Comparison of ENCODE assay signal across 8 cellular contexts in genomic region chrX:154714925-154715324, GRCh38. TPM values are rescaled to one million over a fixed set of nuclear protein-coding genes. Genes with fewer than 3 reads are reported as not detected.
DNase-seq lines count a peak whose midpoint lies in the region; ATAC-seq, FAIRE-seq and TF ChIP-seq lines count a peak whose summit lies in the region.

No MANE protein-coding gene starts in this region.

- H3K27me3 ChIP-seq in Panc1 (ENCODE audit: control insufficient read depth, insufficient read depth, low read length) (no peaks in the 10 kb centered on the region), body of pancreas (no peaks in the 10 kb centered on the region), suprapubic skin (no peaks in the 10 kb centered on the region)

- no peaks in the 10 kb centered on the region for H3K9me3 ChIP-seq in Panc1 (ENCODE audit: control insufficient read depth, insufficient read depth, low read depth, low read length)
- H3K9me3 ChIP-seq in body of pancreas = no peaks in the 10 kb centered on the region
- H3K9me3 ChIP-seq in kidney (ENCODE audit: control insufficient read depth in 1 of 2, low read length in 2 of 2) = no peaks in the 10 kb centered on the region
- no peaks in the 10 kb centered on the region for H3K9me3 ChIP-seq in suprapubic skin

- no peak for TF ChIP-seq EP300 in suprapubic skin (IDR thresholded peaks at IDR 0.05)

- H3K4me1 ChIP-seq in Panc1 (ENCODE audit: control insufficient read depth, insufficient read depth, low read length) = peaks cover 10% of the 10 kb centered on the region
- no peaks in the 10 kb centered on the region for H3K4me1 ChIP-seq in body of pancreas
- no peaks in the 10 kb centered on the region for H3K4me1 ChIP-seq in kidney (ENCODE audit: control insufficient read depth in 1 of 2, insufficient read depth in 1 of 2, low read depth in 1 of 2, low read length in 2 of 2)
- no peaks in the 10 kb centered on the region for H3K4me1 ChIP-seq in suprapubic skin

- no TSS peak for BruUV-seq in Panc1 (replicated peaks; lab: Mats Ljungman, UMichigan)

- H3K27ac ChIP-seq in Panc1 (ENCODE audit: low read length) (no peak overlapping the region), body of pancreas (no peak overlapping the region), kidney (ENCODE audit: low read depth in 2 of 2, low read length in 2 of 2) (no peak overlapping the region), suprapubic skin (no peak overlapping the region)

- FAIRE-seq in kidney (lab: Jason Lieb, UNC) = peak; percentile 96

- TF ChIP-seq CTCF in Panc1 (IDR thresholded peaks at IDR 0.05) (peak; percentile 77), body of pancreas (IDR thresholded peaks at IDR 0.05) (peak; percentile 40 to 75 (median 58)), kidney (IDR thresholded peaks at IDR 0.05; ENCODE audit: borderline replicate concordance, extremely low read depth, insufficient read depth) (peak; percentile 68), suprapubic skin (IDR thresholded peaks at IDR 0.05) (peak; percentile 51 to 63)

- peak; percentile 32 for ATAC-seq in HG03097 (IDR thresholded peaks at IDR 0.05; ENCODE audit: low FRiP score, unreplicated experiment)
- ATAC-seq in Panc1 = peak; percentile 91
- ATAC-seq in body of pancreas = peak; percentile 56
- no peak for ATAC-seq in HG02884 (IDR thresholded peaks at IDR 0.05; ENCODE audit: unreplicated experiment)

- in situ Hi-C loops in Panc1 (cut with HindIII; ENCODE audit: low pct_unique_long_range_greater_than_20kb, low sequenced_read_pairs) = loop anchor here (5.0 kb wide), 1 partner anchor 38 kb away; no protein-coding TSS in a partner anchor

- DNase-seq in activated T-cell treated with anti-CD3 and anti-CD28 coated beads for 24 hours (ENCODE audit: low read depth) = peak; percentile 38
- no peak for DNase-seq in activated T-cell treated with anti-CD3 and anti-CD28 coated beads, Interleukin-2, amount 50 U/mL, for 1 hour
- DNase-seq in Panc1 (ENCODE audit: low read depth, low spot score) = no peak
- peak; percentile 35 to 56 (median 44) for DNase-seq in body of pancreas
- DNase-seq in kidney = no peak
- no peak for DNase-seq in suprapubic skin (ENCODE audit: low spot score in 2 of 2)

- POLR2A ChIA-PET in Panc1 (lab: Charles Lee) = no interaction called here

- no peaks in the 10 kb centered on the region for H3K36me3 ChIP-seq in Panc1 (ENCODE audit: control insufficient read depth, insufficient read depth, low read length)
- H3K36me3 ChIP-seq in body of pancreas (replicated peaks in 1 of 2; ENCODE audit: insufficient read depth in 1 of 2, low read depth in 2 of 2) = no peaks in the 10 kb centered on the region
- no peaks in the 10 kb centered on the region for H3K36me3 ChIP-seq in kidney (ENCODE audit: control insufficient read depth in 1 of 2, insufficient read depth in 2 of 2, low read length in 2 of 2)
- no peaks in the 10 kb centered on the region for H3K36me3 ChIP-seq in suprapubic skin

- H3K9ac ChIP-seq in kidney (ENCODE audit: low read length in 2 of 2) = no peak overlapping the region

- 0 to 3% methylated on average over 2 of the region's 2 CpGs for WGBS in body of pancreas, 2 donors
- WGBS in suprapubic skin = 2% methylated on average over 2 of the region's 2 CpGs

- CTCF ChIA-PET in Panc1 (lab: Charles Lee) = no interaction called here

- TF ChIP-seq POLR2A in body of pancreas (IDR thresholded peaks at IDR 0.05) (no peak), suprapubic skin (IDR thresholded peaks at IDR 0.05) (no peak)

- intact Hi-C loops in Panc1 (cut with micrococcal nuclease; ENCODE audit: unreplicated experiment) = loop anchor here (1.0 kb wide), 1 partner anchor 33 kb away; no protein-coding TSS in a partner anchor
- intact Hi-C loops in body of pancreas (cut with DNase I) = no loop called here
- intact Hi-C loops in kidney (cut with DNase I) = no loop called here

- H3K4me3 ChIP-seq in Panc1 (ENCODE audit: low read depth in 2 of 2, low read length in 2 of 2) = no peak overlapping the region
- no peak overlapping the region for H3K4me3 ChIP-seq in body of pancreas
- no peak overlapping the region for H3K4me3 ChIP-seq in kidney (ENCODE audit: low read length in 2 of 2)
- no peak overlapping the region for H3K4me3 ChIP-seq in suprapubic skin

RNA-seq across cellular contexts. Expression of gene GAB3, which starts 36.0 kb away (rescaled TPM):
- total RNA-seq in Panc1 (2021; ENCODE audit: unreplicated experiment) = 8.2 TPM
- polyA plus RNA-seq in Panc1 (2012; ENCODE audit: insufficient read length) = 2.9 TPM
- 1 to 10 TPM in 1 of 2 donors, under 1 TPM in 1; 0.66 to 3.4 TPM for total RNA-seq in body of pancreas
- 6.4 TPM for total RNA-seq in kidney
- polyA plus RNA-seq in kidney (ENCODE audit: insufficient read depth, low read depth, low replicate concordance) = 0.95 TPM
- total RNA-seq in suprapubic skin = 1 to 10 TPM in 2 of 4 donors, under 1 TPM in 2; 0.65 to 2.7 (median 1.6) TPM

RNA-seq across cellular contexts. Expression of gene DKC1, which starts 47.7 kb away (rescaled TPM):
- total RNA-seq in Panc1 (2021; ENCODE audit: unreplicated experiment) (179 TPM), body of pancreas (10 to 100 TPM; 17.9 to 26.0 TPM), kidney (35.7 TPM), suprapubic skin (10 to 100 TPM; 38.1 to 60.6 (median 42.9) TPM)
- polyA plus RNA-seq in Panc1 (2012; ENCODE audit: insufficient read length) = 131 TPM
- 21.7 TPM for polyA plus RNA-seq in kidney (ENCODE audit: insufficient read depth, low read depth, low replicate concordance)

Comparison
In these comparisons a context has a peak if more than half of its experiments do, and no peak if none do; other contexts are left out.
1. DNase-seq: peak in activated T-cell treated with anti-CD3 and anti-CD28 coated beads for 24 hours (single experiment) and body of pancreas (4 of 4); none in activated T-cell treated with anti-CD3 and anti-CD28 coated beads, Interleukin-2, amount 50 U/mL, for 1 hour (single experiment), Panc1 (single experiment), kidney (single experiment) and suprapubic skin (0 of 2).
2. Peak in every context shown above with its lines, with median percentiles within 50 percentile points of each other: CTCF ChIP-seq.